21 cellular contexts compared by ENCODE assay signal in the genomic region with DNA sequence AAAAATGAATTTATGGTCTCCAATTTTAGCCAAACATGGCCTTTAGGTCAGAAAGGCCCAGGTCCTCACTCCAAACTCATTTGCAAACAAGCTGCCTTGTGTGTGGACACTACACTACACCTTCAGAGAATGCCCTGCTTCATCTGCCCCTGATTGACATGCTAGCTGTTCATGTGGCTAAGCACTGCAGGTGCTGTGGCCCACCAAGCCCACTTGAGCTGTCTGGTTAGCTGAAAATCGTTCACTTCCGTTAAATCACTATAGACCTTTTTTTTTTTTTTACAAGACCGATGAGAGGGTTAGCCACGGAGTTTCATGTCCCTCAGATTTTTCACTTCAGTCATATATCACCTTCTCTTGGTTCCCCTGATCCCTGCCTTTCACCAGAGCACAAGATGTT. TPM values are rescaled to one million over a fixed set of nuclear protein-coding genes. Genes with fewer than 3 reads are reported as not detected.
DNase-seq lines count a peak whose midpoint lies in the region; ATAC-seq and TF ChIP-seq lines count a peak whose summit lies in the region.
"Had no signal": no experiment of that assay in that cellular context is flagged by ENCODE, and none has a peak within 500 bp of the region (broad histone marks: within the 10 kb centered on the region; RNA-seq: fewer than 3 reads in every experiment).

No MANE protein-coding gene starts in this region.

- no peak overlapping the region for H2AFZ ChIP-seq in Loucy (ENCODE audit: low read length)
- H2AFZ ChIP-seq: GM23248 had no signal

- peaks cover 8% of the 10 kb centered on the region; the same call in 1 of the 2 replicates for H3K79me2 ChIP-seq in Loucy (ENCODE audit: insufficient read depth, low read length)

- H3K9me2 ChIP-seq in Loucy (replicated peaks; ENCODE audit: low read depth, low read length): no peaks in the 10 kb centered on the region

- peaks cover 37% of the 10 kb centered on the region for H3K4me1 ChIP-seq in Loucy (ENCODE audit: insufficient read depth, low read length, poor library complexity, severe bottlenecking)
- H3K4me1 ChIP-seq: Peyer's patch had no signal

- H3F3A ChIP-seq in Loucy (ENCODE audit: low read depth): peaks cover 19% of the 10 kb centered on the region; the same call in 1 of the 2 replicates

- peaks cover 32% of the 10 kb centered on the region for H3K36me3 ChIP-seq in Loucy (ENCODE audit: insufficient read depth, low read length)

- H3K4me3 Mint-ChIP-seq in natural killer cell treated with Interleukin-12 subunit alpha and Interleukin-12 subunit beta and Interleukin-15 and Interleukin-18, amount 100 ng/mL, for 72 hours: peak overlapping the region; percentile 58
- no peak overlapping the region for H3K4me3 Mint-ChIP-seq in natural killer cell
- H3K4me3 Mint-ChIP-seq in activated T-helper 17 cell treated with anti-CD3 and anti-CD28 coated beads, Interleukin-2, amount 50 U/mL, for 72 hours: peak overlapping the region; percentile 1
- H3K4me3 Mint-ChIP-seq in stimulated activated naive CD8-positive, alpha-beta T cell treated with anti-CD3 and anti-CD28 coated beads, Interleukin-15, amount 100 ng/mL, for 72 hours: no peak overlapping the region
- H3K4me3 Mint-ChIP-seq: CD14-positive monocyte had no signal

- H3K9ac ChIP-seq in Loucy (ENCODE audit: low read depth, low read length, poor library complexity, severe bottlenecking): peak overlapping the region; percentile 45
- H3K9ac ChIP-seq: GM23248 had no signal

- no peaks in the 10 kb centered on the region for H4K20me1 ChIP-seq in Loucy (ENCODE audit: insufficient read depth, low read length, poor library complexity, severe bottlenecking)

- H3K9me3 Mint-ChIP-seq in natural killer cell treated with Interleukin-12 subunit alpha and Interleukin-12 subunit beta and Interleukin-15 and Interleukin-18, amount 100 ng/mL, for 72 hours: no peaks in the 10 kb centered on the region
- H3K9me3 Mint-ChIP-seq in natural killer cell: no peaks in the 10 kb centered on the region
- no peaks in the 10 kb centered on the region for H3K9me3 Mint-ChIP-seq in activated T-helper 17 cell treated with anti-CD3 and anti-CD28 coated beads, Interleukin-2, amount 50 U/mL, for 72 hours
- no peaks in the 10 kb centered on the region for H3K9me3 Mint-ChIP-seq in stimulated activated naive CD8-positive, alpha-beta T cell treated with anti-CD3 and anti-CD28 coated beads, Interleukin-15, amount 100 ng/mL, for 72 hours
- H3K9me3 Mint-ChIP-seq: CD14-positive monocyte, IgD-negative memory B cell had no signal

- no peaks in the 10 kb centered on the region for H3K9me3 ChIP-seq in Loucy (ENCODE audit: insufficient read depth, low read depth, low read length)
- H3K9me3 ChIP-seq: Peyer's patch had no signal

- no peak for TF ChIP-seq CTCF in natural killer cell (IDR thresholded peaks at IDR 0.05)
- no peak for TF ChIP-seq CTCF in Loucy (conservative IDR thresholded peaks at IDR 0.05; ENCODE audit: low read length)

- ATAC-seq in natural killer cell treated with Interleukin-12 subunit alpha and Interleukin-12 subunit beta and Interleukin-15 and Interleukin-18, amount 100 ng/mL, for 72 hours: peak in 1 of 2 donors; percentile 58
- ATAC-seq in natural killer cell: no peak
- peak; percentile 48 for ATAC-seq in activated T-helper 17 cell treated with anti-CD3 and anti-CD28 coated beads, Interleukin-2, amount 50 U/mL, for 72 hours (replicated peaks)
- ATAC-seq in stimulated activated naive CD8-positive, alpha-beta T cell treated with anti-CD3 and anti-CD28 coated beads, Interleukin-15, amount 100 ng/mL, for 72 hours: no peak
- no peak for ATAC-seq in GM19035 (IDR thresholded peaks at IDR 0.05; ENCODE audit: unreplicated experiment)
- ATAC-seq: Right ventricle myocardium inferior had no signal

- peak overlapping the region; percentile 58 for H3K4me3 ChIP-seq in Loucy (ENCODE audit: low read length, poor library complexity, severe bottlenecking)
- H3K4me3 ChIP-seq: GM23248, Peyer's patch had no signal

- peaks cover 19 to 27% of the 10 kb centered on the region in 2 donors for H3K4me1 Mint-ChIP-seq in natural killer cell treated with Interleukin-12 subunit alpha and Interleukin-12 subunit beta and Interleukin-15 and Interleukin-18, amount 100 ng/mL, for 72 hours (ENCODE audit: low read depth in 2 of 2)
- peaks cover 11 to 13% of the 10 kb centered on the region in 2 donors for H3K4me1 Mint-ChIP-seq in natural killer cell
- no peaks in the 10 kb centered on the region for H3K4me1 Mint-ChIP-seq in activated T-helper 17 cell treated with anti-CD3 and anti-CD28 coated beads, Interleukin-2, amount 50 U/mL, for 72 hours
- H3K4me1 Mint-ChIP-seq in stimulated activated naive CD8-positive, alpha-beta T cell treated with anti-CD3 and anti-CD28 coated beads, Interleukin-15, amount 100 ng/mL, for 72 hours: peaks cover 24% of the 10 kb centered on the region

- intact Hi-C loops in natural killer cell (cut with micrococcal nuclease): no loop called here

- no peaks in the 10 kb centered on the region for H3K27me3 Mint-ChIP-seq in natural killer cell treated with Interleukin-12 subunit alpha and Interleukin-12 subunit beta and Interleukin-15 and Interleukin-18, amount 100 ng/mL, for 72 hours
- no peaks in the 10 kb centered on the region for H3K27me3 Mint-ChIP-seq in natural killer cell (ENCODE audit: low read depth in 2 of 2)
- no peaks in the 10 kb centered on the region for H3K27me3 Mint-ChIP-seq in activated T-helper 17 cell treated with anti-CD3 and anti-CD28 coated beads, Interleukin-2, amount 50 U/mL, for 72 hours
- H3K27me3 Mint-ChIP-seq in stimulated activated naive CD8-positive, alpha-beta T cell treated with anti-CD3 and anti-CD28 coated beads, Interleukin-15, amount 100 ng/mL, for 72 hours: no peaks in the 10 kb centered on the region
- H3K27me3 Mint-ChIP-seq: IgD-negative memory B cell had no signal

- H3K36me3 Mint-ChIP-seq in natural killer cell treated with Interleukin-12 subunit alpha and Interleukin-12 subunit beta and Interleukin-15 and Interleukin-18, amount 100 ng/mL, for 72 hours: peaks cover 12% of the 10 kb centered on the region
- no peaks in the 10 kb centered on the region for H3K36me3 Mint-ChIP-seq in natural killer cell
- peaks cover 61% of the 10 kb centered on the region for H3K36me3 Mint-ChIP-seq in activated T-helper 17 cell treated with anti-CD3 and anti-CD28 coated beads, Interleukin-2, amount 50 U/mL, for 72 hours (ENCODE audit: low read depth)

- no peak for DNase-seq in natural killer cell treated with Interleukin-12 subunit alpha and Interleukin-12 subunit beta and Interleukin-15 and Interleukin-18, amount 100 ng/mL, for 72 hours (ENCODE audit: low spot score)
- no peak for DNase-seq in natural killer cell
- DNase-seq in NCI-H2107 treated with DMSO at 0.1 percent for 48 hours (lab: John Stamatoyannopoulos, UW; ENCODE audit: unreplicated experiment): no peak
- no peak for DNase-seq in stimulated activated naive CD8-positive, alpha-beta T cell treated with anti-CD3 and anti-CD28 coated beads, Interleukin-15, amount 100 ng/mL, for 72 hours
- DNase-seq: ACHN, AML-193, DMS 273 treated with DMSO at 0.1 percent for 48 hours, GF-D8, GM23248, HCEC 1CT, NCI-H1048, NCI-H1436 treated with DMSO at 0.1 percent for 48 hours, NCI-H2029 treated with DMSO at 0.1 percent for 48 hours, NCI-H2227 treated with DMSO at 0.1 percent for 48 hours, Peyer's patch had no signal

- H3K27me3 ChIP-seq in Loucy (ENCODE audit: insufficient read depth, low read length, poor library complexity, severe bottlenecking): no peaks in the 10 kb centered on the region
- H3K27me3 ChIP-seq: Peyer's patch had no signal

- peak overlapping the region; percentile 12 to 73 for H3K27ac Mint-ChIP-seq in natural killer cell treated with Interleukin-12 subunit alpha and Interleukin-12 subunit beta and Interleukin-15 and Interleukin-18, amount 100 ng/mL, for 72 hours
- peak overlapping the region in 1 of 2 donors; percentile 66 for H3K27ac Mint-ChIP-seq in natural killer cell
- peak overlapping the region; percentile 18 for H3K27ac Mint-ChIP-seq in activated T-helper 17 cell treated with anti-CD3 and anti-CD28 coated beads, Interleukin-2, amount 50 U/mL, for 72 hours
- H3K27ac Mint-ChIP-seq in stimulated activated naive CD8-positive, alpha-beta T cell treated with anti-CD3 and anti-CD28 coated beads, Interleukin-15, amount 100 ng/mL, for 72 hours: peak overlapping the region in 1 of 2 donors; percentile 25
- H3K27ac Mint-ChIP-seq: IgD-negative memory B cell had no signal

- H3K4me2 ChIP-seq in Loucy (ENCODE audit: low read depth, low read length, poor library complexity, severe bottlenecking): peak overlapping the region; percentile 71

RNA-seq across cellular contexts. Expression of gene NF2, which starts 39.3 kb away (rescaled TPM):
- total RNA-seq in natural killer cell treated with Interleukin-12 subunit alpha and Interleukin-12 subunit beta and Interleukin-15 and Interleukin-18, amount 100 ng/mL, for 72 hours: 10 to 100 TPM; 58.2 to 70.9 TPM
- 10 to 100 TPM; 32.4 to 43.8 (median 39.6) TPM for total RNA-seq in natural killer cell
- 10 to 100 TPM; 28.5 to 59.9 TPM for total RNA-seq in activated T-helper 17 cell treated with anti-CD3 and anti-CD28 coated beads, Interleukin-2, amount 50 U/mL, for 72 hours

Comparison
In these comparisons a context has a peak if more than half of its experiments do, and no peak if none do; other contexts are left out.
1. H3K4me3 Mint-ChIP-seq: peak in natural killer cell treated with Interleukin-12 subunit alpha and Interleukin-12 subunit beta and Interleukin-15 and Interleukin-18, amount 100 ng/mL, for 72 hours (single experiment) and activated T-helper 17 cell treated with anti-CD3 and anti-CD28 coated beads, Interleukin-2, amount 50 U/mL, for 72 hours (single experiment); none in natural killer cell (single experiment) and stimulated activated naive CD8-positive, alpha-beta T cell treated with anti-CD3 and anti-CD28 coated beads, Interleukin-15, amount 100 ng/mL, for 72 hours (0 of 2).